ENCODE assay signal across 16 cellular contexts in genomic region chr19:46979103-46979769, GRCh38. TPM values are rescaled to one million over a fixed set of nuclear protein-coding genes. Genes with fewer than 3 reads are reported as not detected.
DNase-seq lines count a peak whose midpoint lies in the region; ATAC-seq, FAIRE-seq and TF ChIP-seq lines count a peak whose summit lies in the region.
"Had no signal": no experiment of that assay in that cellular context is flagged by ENCODE, and none has a peak within 500 bp of the region (broad histone marks: within the 10 kb centered on the region; RNA-seq: fewer than 3 reads in every experiment).

No MANE protein-coding gene starts in this region.

- H2BK120ac ChIP-seq in IMR-90 (ENCODE audit: low read depth, low read length) = no peak overlapping the region

- no peak for DNase-seq in Caco-2
- DNase-seq in IMR-90 = no peak
- DNase-seq in bronchial epithelial cell (ENCODE audit: low read depth) = no peak
- peak; percentile 51 for DNase-seq in nephron progenitor cell
- no peak for DNase-seq in glomerular visceral epithelial cell (ENCODE audit: extremely low spot score)
- no peak for DNase-seq in islet precursor cell
- DNase-seq in COR-L47 (lab: John Stamatoyannopoulos, UW) = no peak
- no peak for DNase-seq in SIG-M5 (lab: John Stamatoyannopoulos, UW)
- DNase-seq: activated CD4-positive, CD25-positive, alpha-beta regulatory T cell; NCI-H1930 had no signal

- no peak overlapping the region for H3K4me3 ChIP-seq in Caco-2 (ENCODE audit: low read depth, low read length)
- no peak overlapping the region for H3K4me3 ChIP-seq in IMR-90 (ENCODE audit: insufficient read depth, low read depth, low read length)
- H3K4me3 ChIP-seq in bronchial epithelial cell (ENCODE audit: low read depth, low read length) = no peak overlapping the region

- H2BK20ac ChIP-seq in IMR-90 (ENCODE audit: low read depth, low read length) = no peak overlapping the region

- intact Hi-C loops in Caco-2 (cut with micrococcal nuclease; ENCODE audit: unreplicated experiment) (loop anchor here (5.0 to 10.0 kb wide), 3 partner anchors 37 to 114 kb away; partner anchors contain the start of gene ARHGAP35), IMR-90 (cut with micrococcal nuclease) (loop anchor here (5.0 kb wide), 1 partner anchor 67 kb away; no protein-coding TSS in a partner anchor)

- H3K4ac ChIP-seq in IMR-90 (ENCODE audit: low read depth, low read length) = peak overlapping the region; percentile 44; the same call in 1 of the 2 replicates

- H3K9me1 ChIP-seq in IMR-90 (ENCODE audit: insufficient read depth, low read length) = peaks cover 48% of the 10 kb centered on the region

- peaks cover 33% of the 10 kb centered on the region for H4K20me1 ChIP-seq in IMR-90 (ENCODE audit: insufficient read depth, low read length)

- FAIRE-seq in bronchial epithelial cell (lab: Jason Lieb, UNC) = peak; percentile 72
- FAIRE-seq: HepG2 had no signal

- no peak for TF ChIP-seq POLR2A in IMR-90 (IDR thresholded peaks at IDR 0.05; ENCODE audit: low read depth, low read length)

- peaks cover 39 to 83% of the 10 kb centered on the region in 2 experiments for H3K79me1 ChIP-seq in IMR-90 (ENCODE audit: low read depth in 1 of 2, low read length in 2 of 2)

- peak overlapping the region; percentile 76 for H2BK5ac ChIP-seq in IMR-90 (ENCODE audit: low read depth, low read length, poor library complexity, severe bottlenecking)

- H2AFZ ChIP-seq in IMR-90 (replicated peaks; ENCODE audit: low read length, poor library complexity) = no peak overlapping the region

- H2BK15ac ChIP-seq in IMR-90 (ENCODE audit: low read depth, low read length) = no peak overlapping the region

- TF ChIP-seq CTCF in Caco-2 (IDR thresholded peaks at IDR 0.05; ENCODE audit: insufficient read depth in 1 of 2, low read depth in 1 of 2, low read length in 1 of 2, severe bottlenecking in 1 of 2, unreplicated experiment in 1 of 2) (no peak), IMR-90 (conservative IDR thresholded peaks at IDR 0.05; ENCODE audit: low read depth, low read length) (no peak), bronchial epithelial cell (IDR thresholded peaks at IDR 0.05; ENCODE audit: insufficient read depth, low read length, severe bottlenecking) (no peak), nephron progenitor cell (IDR thresholded peaks at IDR 0.05) (no peak)

- no peak for TF ChIP-seq RAD21 in IMR-90 (IDR thresholded peaks at IDR 0.05; ENCODE audit: low read length)

- dilution Hi-C loops in IMR-90 (cut with HindIII; ENCODE audit: low sequenced_read_pairs, unreplicated experiment) = no loop called here

- no peak overlapping the region for H2AK9ac ChIP-seq in IMR-90 (replicated peaks; ENCODE audit: low read depth, low read length, poor library complexity)

- H3K27ac Mint-ChIP-seq in Caco-2 (ENCODE audit: unreplicated experiment) = peak overlapping the region; percentile 98
- H3K27ac Mint-ChIP-seq in nephron progenitor cell = peak overlapping the region; percentile 95
- H3K27ac Mint-ChIP-seq: activated T-helper 1 cell treated with anti-CD3 and anti-CD28 coated beads, Interleukin-12 subunit alpha, Interleukin-12 subunit beta, Interleukin-2, Interleukin-4 antibody, amounts not matched to agents 30 ng/mL and 10 ng/mL and 1 ng/mL, durations not matched to agents 14 hours and 24 hours and 36 hours; B cell had no signal

- H4K5ac ChIP-seq in IMR-90 (ENCODE audit: low read depth, low read length) = no peak overlapping the region

- H3K4me1 ChIP-seq in Caco-2 = peaks cover 51% of the 10 kb centered on the region
- H3K4me1 ChIP-seq in IMR-90 (ENCODE audit: control insufficient read depth, insufficient read depth, low read length) = peaks cover 38% of the 10 kb centered on the region

- H3K56ac ChIP-seq in IMR-90 (ENCODE audit: extremely low read depth, insufficient read depth, low read length) = no peak overlapping the region

- H3K9me3 Mint-ChIP-seq in Caco-2 (ENCODE audit: unreplicated experiment) (no peaks in the 10 kb centered on the region), nephron progenitor cell (no peaks in the 10 kb centered on the region)
- H3K9me3 Mint-ChIP-seq: activated T-helper 1 cell treated with anti-CD3 and anti-CD28 coated beads, Interleukin-12 subunit alpha, Interleukin-12 subunit beta, Interleukin-2, Interleukin-4 antibody, amounts not matched to agents 30 ng/mL and 10 ng/mL and 1 ng/mL, durations not matched to agents 14 hours and 24 hours and 36 hours had no signal

- BruUV-seq in Caco-2 (replicated peaks; lab: Mats Ljungman, UMichigan) (no TSS peak), IMR-90 (replicated peaks; lab: Mats Ljungman, UMichigan) (no TSS peak)

- no peak overlapping the region for H3K9ac ChIP-seq in IMR-90 (ENCODE audit: low read depth, low read length)

- CTCF ChIA-PET in Caco-2 (lab: Charles Lee) = interaction anchor here (0.5 kb wide), 1 partner anchor 124 kb away, joined by 3 read pairs; no protein-coding TSS in a partner anchor
- CTCF ChIA-PET in IMR-90 (lab: Yijun Ruan, JAX) = no interaction called here

- H3K4me3 Mint-ChIP-seq in Caco-2 (ENCODE audit: unreplicated experiment) = no peak overlapping the region
- H3K4me3 Mint-ChIP-seq in nephron progenitor cell = peak overlapping the region; percentile 29
- H3K4me3 Mint-ChIP-seq: activated T-helper 1 cell treated with anti-CD3 and anti-CD28 coated beads, Interleukin-12 subunit alpha, Interleukin-12 subunit beta, Interleukin-2, Interleukin-4 antibody, amounts not matched to agents 30 ng/mL and 10 ng/mL and 1 ng/mL, durations not matched to agents 14 hours and 24 hours and 36 hours; B cell had no signal

- H3K27me3 ChIP-seq in Caco-2 (replicated peaks; ENCODE audit: control insufficient read depth, insufficient read depth, low read length) = no peaks in the 10 kb centered on the region
- no peaks in the 10 kb centered on the region for H3K27me3 ChIP-seq in IMR-90 (ENCODE audit: control insufficient read depth, insufficient read depth, low read length)
- no peaks in the 10 kb centered on the region for H3K27me3 ChIP-seq in bronchial epithelial cell (ENCODE audit: control insufficient read depth, insufficient read depth, low read length)

- H4K8ac ChIP-seq in IMR-90 (ENCODE audit: low read depth in 2 of 2, low read length in 2 of 2) = no peak overlapping the region

- H3K36me3 ChIP-seq in Caco-2 (ENCODE audit: control insufficient read depth, insufficient read depth, low read length) = no peaks in the 10 kb centered on the region; the same call in 1 of the 2 replicates
- no peaks in the 10 kb centered on the region for H3K36me3 ChIP-seq in IMR-90 (ENCODE audit: control insufficient read depth, insufficient read depth, low read length)
- H3K36me3 ChIP-seq in bronchial epithelial cell (ENCODE audit: control insufficient read depth, insufficient read depth, low read length) = peaks cover 7% of the 10 kb centered on the region

- H3K36me3 Mint-ChIP-seq in Caco-2 (ENCODE audit: insufficient read depth, unreplicated experiment) (peaks cover 65% of the 10 kb centered on the region), nephron progenitor cell (ENCODE audit: low read depth) (no peaks in the 10 kb centered on the region)

- H3K4me1 Mint-ChIP-seq in Caco-2 (ENCODE audit: low read depth, unreplicated experiment) = peaks cover 35% of the 10 kb centered on the region
- peaks cover 83% of the 10 kb centered on the region for H3K4me1 Mint-ChIP-seq in nephron progenitor cell

- H3K18ac ChIP-seq in IMR-90 (ENCODE audit: low read depth, low read length) = no peak overlapping the region

- in situ Hi-C loops in IMR-90 (cut with MboI; ENCODE audit: low sequenced_read_pairs) = no loop called here

- POLR2A ChIA-PET in Caco-2 (lab: Charles Lee) = no interaction called here
- POLR2A ChIA-PET in IMR-90 (lab: Charles Lee; ENCODE audit: unreplicated experiment) = interaction anchor here (0.6 kb wide), 1 partner anchor 128 kb away, joined by 3 read pairs; the partner anchor contains the start of gene AP2S1

- H4K91ac ChIP-seq in IMR-90 (ENCODE audit: insufficient read depth, low read depth, low read length) = no peak overlapping the region

- H3K27me3 Mint-ChIP-seq in Caco-2 (ENCODE audit: insufficient read depth, unreplicated experiment) (no peaks in the 10 kb centered on the region), nephron progenitor cell (ENCODE audit: low read depth, poor library complexity) (peaks cover 5% of the 10 kb centered on the region)
- H3K27me3 Mint-ChIP-seq: B cell had no signal

- H3K4me2 ChIP-seq in IMR-90 (ENCODE audit: low read depth, low read length) = no peak overlapping the region

- peak overlapping the region; percentile 96 for H2AK5ac ChIP-seq in IMR-90 (ENCODE audit: low read depth, low read length)

- no peaks in the 10 kb centered on the region for H3K9me3 ChIP-seq in Caco-2
- H3K9me3 ChIP-seq in IMR-90 (ENCODE audit: control insufficient read depth, insufficient read depth, low read length) = no peaks in the 10 kb centered on the region

- H3K27ac ChIP-seq in IMR-90 (ENCODE audit: insufficient read depth, low read length) = no peak overlapping the region
- H3K27ac ChIP-seq: epithelial cell of prostate had no signal

- ATAC-seq in IMR-90 (ENCODE audit: low read depth) = no peak
- ATAC-seq: HepG2, SK-N-SH treated with all-trans-retinoic acid at 6 μM for 48 hours had no signal

- WGBS in IMR-90 (ENCODE audit: extremely low coverage in 2 of 2, insufficient read length in 1 of 2), 2 experiments = 94% methylated on average over 11 of the region's 19 CpGs; no CpG with 5 or more reads in 1 of the 2 experiments

- no peak overlapping the region for H3K14ac ChIP-seq in IMR-90 (replicated peaks; ENCODE audit: low read depth, low read length)

- H3K23ac ChIP-seq in IMR-90 (ENCODE audit: low read depth, low read length) = no peak overlapping the region

TF ChIP-seq in IMR-90, 13 proteins besides CTCF, POLR2A, EP300 and RAD21:
- TF ChIP-seq MAZ (IDR thresholded peaks at IDR 0.05; ENCODE audit: borderline replicate concordance, low read depth, low read length) (no peak), CEBPB (IDR thresholded peaks at IDR 0.05; ENCODE audit: low read depth, low read length) (no peak), CHD1 (IDR thresholded peaks at IDR 0.05; ENCODE audit: low read depth, low read length) (no peak), RCOR1 (IDR thresholded peaks at IDR 0.05; ENCODE audit: insufficient replicate concordance, low read length) (no peak), BHLHE40 (IDR thresholded peaks at IDR 0.05; ENCODE audit: low read depth, low read length) (no peak), NFE2L2 (IDR thresholded peaks at IDR 0.05; ENCODE audit: low read depth, low read length) (no peak)

RNA-seq across cellular contexts. Expression of gene NPAS1, which starts 40.4 kb away (rescaled TPM):
- total RNA-seq in Caco-2 (2022) (1.8 and 2.8 TPM in 2 replicates), IMR-90 (2012; rRNA removed) (0.36 and 0.56 TPM in 2 replicates), bronchial epithelial cell (0.26 and 0.64 TPM in 2 replicates)
- polyA plus RNA-seq in IMR-90 (2012; rRNA removed) = 5.7 and 7.4 TPM in 2 replicates
- polyA plus RNA-seq in IMR-90 (2012; cell fraction: cytosol; rRNA removed) = 6.7 and 7.2 TPM in 2 replicates
- 6.1 and 23.6 TPM in 2 replicates for polyA plus RNA-seq in IMR-90 (2012; cell fraction: nucleus; rRNA removed; ENCODE audit: low replicate concordance)
- total RNA-seq: lung microvascular endothelial cell had no signal
